14 cellular contexts compared by ENCODE assay signal in genomic region chr6:149728499-149729234, GRCh38. TPM values are rescaled to one million over a fixed set of nuclear protein-coding genes. Genes with fewer than 3 reads are reported as not detected.
DNase-seq lines count a peak whose midpoint lies in the region; ATAC-seq and TF ChIP-seq lines count a peak whose summit lies in the region.
"Had no signal": no experiment of that assay in that cellular context is flagged by ENCODE, and none has a peak within 500 bp of the region (broad histone marks: within the 10 kb centered on the region; RNA-seq: fewer than 3 reads in every experiment).

No MANE protein-coding gene starts in this region.

- ATAC-seq in Panc1: no peak
- ATAC-seq in central memory CD8-positive, alpha-beta T cell (replicated peaks; ENCODE audit: extremely low read depth, poor library complexity, severe bottlenecking): no peak
- ATAC-seq in stimulated activated memory B cell treated with anti-CD40 and anti-IgM and Interleukin-4, amounts not matched to agents 10 μg/mL and 1 μg/mL and 100 μg/mL, for 72 hours: no peak

- peaks cover 94% of the 10 kb centered on the region for H3K36me3 Mint-ChIP-seq in activated T-cell treated with anti-CD3 and anti-CD28 coated beads, Interleukin-2, amount 50 U/mL, for 24 hours (ENCODE audit: low read depth)
- peaks cover 52% of the 10 kb centered on the region for H3K36me3 Mint-ChIP-seq in central memory CD8-positive, alpha-beta T cell (ENCODE audit: insufficient read depth)
- H3K36me3 Mint-ChIP-seq in stimulated activated memory B cell treated with anti-CD40 and anti-IgM and Interleukin-4, amounts not matched to agents 10 μg/mL and 1 μg/mL and 100 μg/mL, for 72 hours: peaks cover 23% of the 10 kb centered on the region
- H3K36me3 Mint-ChIP-seq in Calu3 (ENCODE audit: insufficient read depth, unreplicated experiment): peaks cover 29% of the 10 kb centered on the region

- TF ChIP-seq CTCF in Panc1 (IDR thresholded peaks at IDR 0.05): no peak
- TF ChIP-seq CTCF in Calu3 (IDR thresholded peaks at IDR 0.05; ENCODE audit: unreplicated experiment): no peak

- CTCF ChIA-PET in Panc1 (lab: Charles Lee): no interaction called here
- CTCF ChIA-PET in Calu3 (lab: Charles Lee): no interaction called here

- no peak overlapping the region for H3K4me3 ChIP-seq in Panc1 (ENCODE audit: low read depth in 2 of 2, low read length in 2 of 2)
- H3K4me3 ChIP-seq: ascending aorta, tibial artery had no signal

- TSS peak; percentile 18 for BruUV-seq in Panc1 (replicated peaks; lab: Mats Ljungman, UMichigan)
- no TSS peak for BruUV-seq in Calu3 (replicated peaks; lab: Mats Ljungman, UMichigan)

- no peak for DNase-seq in activated T-cell treated with anti-CD3 and anti-CD28 coated beads, Interleukin-2, amount 50 U/mL, for 24 hours
- DNase-seq in activated T-cell treated with anti-CD3 and anti-CD28 coated beads for 4 hours (no peak), Panc1 (ENCODE audit: low read depth, low spot score) (no peak), Calu3 (no peak), DMS79 treated with DMSO at 0.1 percent for 48 hours (lab: John Stamatoyannopoulos, UW) (no peak), NCI-H146 treated with DMSO at 0.1 percent for 48 hours (lab: John Stamatoyannopoulos, UW; ENCODE audit: unreplicated experiment) (no peak)
- DNase-seq in central memory CD8-positive, alpha-beta T cell (ENCODE audit: low spot score in 2 of 2): no peak
- DNase-seq: activated CD8-positive, alpha-beta memory T cell treated with anti-CD3 and anti-CD28 coated beads, Interleukin-2, amount 50 U/mL, for 4 hours; NCI-H1105; NCI-H446; T-helper 9 cell; tibial artery had no signal

- POLR2A ChIA-PET in Panc1 (lab: Charles Lee): no interaction called here

- intact Hi-C loops in Panc1 (cut with micrococcal nuclease; ENCODE audit: unreplicated experiment) (no loop called here), Calu3 (cut with micrococcal nuclease; ENCODE audit: unreplicated experiment) (no loop called here)

- H3K4me1 ChIP-seq in Panc1 (ENCODE audit: control insufficient read depth, insufficient read depth, low read length): no peaks in the 10 kb centered on the region
- H3K4me1 ChIP-seq: ascending aorta, tibial artery had no signal

- H3K27me3 Mint-ChIP-seq in activated T-cell treated with anti-CD3 and anti-CD28 coated beads, Interleukin-2, amount 50 U/mL, for 24 hours: no peaks in the 10 kb centered on the region
- no peaks in the 10 kb centered on the region for H3K27me3 Mint-ChIP-seq in central memory CD8-positive, alpha-beta T cell
- no peaks in the 10 kb centered on the region for H3K27me3 Mint-ChIP-seq in stimulated activated memory B cell treated with anti-CD40 and anti-IgM and Interleukin-4, amounts not matched to agents 10 μg/mL and 1 μg/mL and 100 μg/mL, for 72 hours
- H3K27me3 Mint-ChIP-seq in Calu3 (ENCODE audit: unreplicated experiment): no peaks in the 10 kb centered on the region

- H3K27me3 ChIP-seq in Panc1 (ENCODE audit: control insufficient read depth, insufficient read depth, low read length): no peaks in the 10 kb centered on the region
- H3K27me3 ChIP-seq: ascending aorta, tibial artery had no signal

- H3K4me1 Mint-ChIP-seq in activated T-cell treated with anti-CD3 and anti-CD28 coated beads, Interleukin-2, amount 50 U/mL, for 24 hours (ENCODE audit: low read depth): peaks cover 19% of the 10 kb centered on the region
- peaks cover 11% of the 10 kb centered on the region for H3K4me1 Mint-ChIP-seq in central memory CD8-positive, alpha-beta T cell
- peaks cover 12% of the 10 kb centered on the region for H3K4me1 Mint-ChIP-seq in stimulated activated memory B cell treated with anti-CD40 and anti-IgM and Interleukin-4, amounts not matched to agents 10 μg/mL and 1 μg/mL and 100 μg/mL, for 72 hours
- H3K4me1 Mint-ChIP-seq in Calu3 (ENCODE audit: low read depth, unreplicated experiment): no peaks in the 10 kb centered on the region

- peaks cover 7% of the 10 kb centered on the region for H3K36me3 ChIP-seq in Panc1 (ENCODE audit: control insufficient read depth, insufficient read depth, low read length)

- no peaks in the 10 kb centered on the region for H3K9me3 Mint-ChIP-seq in activated T-cell treated with anti-CD3 and anti-CD28 coated beads, Interleukin-2, amount 50 U/mL, for 24 hours
- H3K9me3 Mint-ChIP-seq in central memory CD8-positive, alpha-beta T cell: no peaks in the 10 kb centered on the region
- no peaks in the 10 kb centered on the region for H3K9me3 Mint-ChIP-seq in stimulated activated memory B cell treated with anti-CD40 and anti-IgM and Interleukin-4, amounts not matched to agents 10 μg/mL and 1 μg/mL and 100 μg/mL, for 72 hours
- H3K9me3 Mint-ChIP-seq in Calu3 (ENCODE audit: low read depth, unreplicated experiment): no peaks in the 10 kb centered on the region

- no peak overlapping the region for H3K4me3 Mint-ChIP-seq in activated T-cell treated with anti-CD3 and anti-CD28 coated beads, Interleukin-2, amount 50 U/mL, for 24 hours
- H3K4me3 Mint-ChIP-seq in central memory CD8-positive, alpha-beta T cell: no peak overlapping the region
- no peak overlapping the region for H3K4me3 Mint-ChIP-seq in stimulated activated memory B cell treated with anti-CD40 and anti-IgM and Interleukin-4, amounts not matched to agents 10 μg/mL and 1 μg/mL and 100 μg/mL, for 72 hours
- H3K4me3 Mint-ChIP-seq in Calu3 (ENCODE audit: low read depth, unreplicated experiment): no peak overlapping the region

- in situ Hi-C loops in Panc1 (cut with HindIII; ENCODE audit: low pct_unique_long_range_greater_than_20kb, low sequenced_read_pairs): no loop called here

- no peak overlapping the region for H3K27ac ChIP-seq in Panc1 (ENCODE audit: low read length)
- H3K27ac ChIP-seq: ascending aorta, tibial artery had no signal

- H3K27ac Mint-ChIP-seq in activated T-cell treated with anti-CD3 and anti-CD28 coated beads, Interleukin-2, amount 50 U/mL, for 24 hours: peak overlapping the region; percentile 80
- H3K27ac Mint-ChIP-seq in central memory CD8-positive, alpha-beta T cell (ENCODE audit: low read depth): peak overlapping the region; percentile 7
- peak overlapping the region; percentile 4 for H3K27ac Mint-ChIP-seq in stimulated activated memory B cell treated with anti-CD40 and anti-IgM and Interleukin-4, amounts not matched to agents 10 μg/mL and 1 μg/mL and 100 μg/mL, for 72 hours
- no peak overlapping the region for H3K27ac Mint-ChIP-seq in Calu3 (ENCODE audit: unreplicated experiment)

- no peaks in the 10 kb centered on the region for H3K9me3 ChIP-seq in Panc1 (ENCODE audit: control insufficient read depth, insufficient read depth, low read depth, low read length)
- H3K9me3 ChIP-seq: ascending aorta, tibial artery had no signal

RNA-seq across cellular contexts. Expression of gene LATS1, which starts 10.8 kb away (rescaled TPM):
- total RNA-seq in Panc1 (2021; ENCODE audit: unreplicated experiment) (36.0 TPM), Calu3 (2022) (20.0 and 20.7 TPM in 2 replicates)
- 15.9 TPM for polyA plus RNA-seq in Panc1 (2012; ENCODE audit: insufficient read length)

RNA-seq across cellular contexts. Expression of gene NUP43, which starts 17.7 kb away (rescaled TPM):
- total RNA-seq in Panc1 (2021; ENCODE audit: unreplicated experiment) (53.6 TPM), Calu3 (2022) (38.4 and 42.8 TPM in 2 replicates)
- polyA plus RNA-seq in Panc1 (2012; ENCODE audit: insufficient read length): 18.9 TPM

RNA-seq across cellular contexts. Expression of gene PCMT1, which starts 20.9 kb away (rescaled TPM):
- total RNA-seq in Panc1 (2021; ENCODE audit: unreplicated experiment): 118 TPM
- 115 TPM for polyA plus RNA-seq in Panc1 (2012; ENCODE audit: insufficient read length)
- 56.8 and 63.4 TPM in 2 replicates for total RNA-seq in Calu3 (2022)
